Comparison of ENCODE assay signal across 10 cellular contexts in the genomic region with DNA sequence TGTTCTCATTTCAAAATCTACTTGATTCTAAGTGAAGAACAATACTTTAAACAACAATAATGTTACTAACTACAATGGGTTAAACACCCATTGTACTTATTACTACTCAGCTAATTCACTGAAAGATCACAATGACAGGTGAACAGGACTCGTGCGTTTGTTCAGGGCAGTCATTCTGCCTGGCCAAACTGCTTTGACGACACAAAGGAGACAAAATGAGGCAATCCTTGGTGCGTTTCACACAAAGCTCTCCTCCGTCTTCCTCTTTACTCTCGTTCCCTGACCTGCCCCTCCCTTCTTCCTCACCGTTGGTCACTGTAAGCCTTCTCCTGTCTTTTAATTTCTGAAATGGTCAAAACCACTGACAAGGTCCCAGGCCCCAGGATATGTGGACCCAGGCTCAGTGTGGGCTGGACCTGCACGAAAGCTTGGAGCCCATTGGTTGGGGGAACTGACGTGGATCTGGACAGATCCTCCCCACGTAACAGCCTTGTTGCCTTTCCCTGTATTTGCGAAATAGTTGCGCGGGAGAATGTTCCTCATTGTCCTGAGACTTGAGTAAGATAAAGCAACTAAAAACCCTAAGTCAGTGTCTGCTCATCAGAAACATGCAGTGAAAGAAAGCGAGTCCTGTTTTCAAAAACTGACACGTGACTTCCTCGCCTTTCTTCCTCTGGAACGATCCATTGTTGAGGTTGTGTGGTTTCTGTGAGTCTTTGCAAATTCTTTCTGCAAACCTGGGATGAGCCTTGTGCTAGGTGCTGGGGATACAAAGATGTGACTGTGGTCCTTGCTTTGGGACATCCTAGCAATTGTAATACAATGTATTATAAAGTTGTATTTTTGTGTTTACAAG.
DNase-seq lines count a peak whose midpoint lies in the region; ATAC-seq and TF ChIP-seq lines count a peak whose summit lies in the region.
"Had no signal": no experiment of that assay in that cellular context is flagged by ENCODE, and none has a peak within 500 bp of the region (broad histone marks: within the 10 kb centered on the region; RNA-seq: fewer than 3 reads in every experiment).

No MANE protein-coding gene starts in this region.

- H3K9me3 ChIP-seq in adrenal gland (replicated peaks in 1 of 3) (no peaks in the 10 kb centered on the region), lung (ENCODE audit: control insufficient read depth in 2 of 2, insufficient read depth in 1 of 2, low read length in 1 of 2) (peaks cover 0 to 7% of the 10 kb centered on the region in 2 donors), thymus (ENCODE audit: control insufficient read depth) (no peaks in the 10 kb centered on the region)

- intact Hi-C loops in activated CD4-positive, alpha-beta T cell treated with anti-CD3 and anti-CD28 coated beads, Interleukin-2, amount 10 ng/mL, durations not matched to agents 24 days and 14 days (cut with micrococcal nuclease) = loop anchor here (10.0 kb wide), 1 partner anchor 59 kb away; no protein-coding TSS in a partner anchor
- intact Hi-C loops in adrenal gland (cut with DNase I) = no loop called here

- H3K9me3 Mint-ChIP-seq in activated CD4-positive, alpha-beta T cell treated with anti-CD3 and anti-CD28 coated beads, Interleukin-2, amount 10 ng/mL, durations not matched to agents 24 days and 14 days = no peaks in the 10 kb centered on the region

- TF ChIP-seq POLR2A in adrenal gland (IDR thresholded peaks at IDR 0.05) = no peak

- H3K4me3 ChIP-seq in adrenal gland (no peak overlapping the region), lung (no peak overlapping the region), thymus (ENCODE audit: low read length) (peak overlapping the region; percentile 3)

- peak overlapping the region; percentile 78 for H3K4me3 Mint-ChIP-seq in activated CD4-positive, alpha-beta T cell treated with anti-CD3 and anti-CD28 coated beads, Interleukin-2, amount 10 ng/mL, durations not matched to agents 24 days and 14 days

- H3K27ac ChIP-seq in adrenal gland = peak overlapping the region in 3 of 5 donors; percentile 33 to 68 (median 59)
- H3K27ac ChIP-seq in lung (ENCODE audit: low read depth in 1 of 2, low read length in 1 of 2) = peak overlapping the region in 1 of 2 donors; percentile 9
- no peak overlapping the region for H3K27ac ChIP-seq in thymus (ENCODE audit: low read depth)

- DNase-seq in activated CD4-positive, alpha-beta T cell treated with anti-CD3 and anti-CD28 coated beads, Interleukin-2, amount 10 ng/mL, durations not matched to agents 24 days and 14 days = peak; percentile 62
- no peak for DNase-seq in activated CD4-positive, alpha-beta T cell treated with anti-CD3 and anti-CD28 coated beads, Interleukin-2, amount 50 U/mL, for 4 hours
- DNase-seq in adrenal gland (peak; percentile 45 to 73 (median 64)), lung (ENCODE audit: low spot score) (peak; percentile 60), 8988T (no peak), dermis blood vessel endothelial cell (no peak)
- DNase-seq: activated CD8-positive, alpha-beta memory T cell treated with anti-CD3 and anti-CD28 coated beads for 24 hours; cortex of kidney had no signal

- peak overlapping the region; percentile 26 for H3K27ac Mint-ChIP-seq in activated CD4-positive, alpha-beta T cell treated with anti-CD3 and anti-CD28 coated beads, Interleukin-2, amount 10 ng/mL, durations not matched to agents 24 days and 14 days

- peaks cover 19% of the 10 kb centered on the region for H3K4me1 Mint-ChIP-seq in activated CD4-positive, alpha-beta T cell treated with anti-CD3 and anti-CD28 coated beads, Interleukin-2, amount 10 ng/mL, durations not matched to agents 24 days and 14 days

- no peaks in the 10 kb centered on the region for H3K36me3 Mint-ChIP-seq in activated CD4-positive, alpha-beta T cell treated with anti-CD3 and anti-CD28 coated beads, Interleukin-2, amount 10 ng/mL, durations not matched to agents 24 days and 14 days (ENCODE audit: low read depth)

- ATAC-seq in lung (ENCODE audit: insufficient read depth, low FRiP score) (no peak), HG03432 (IDR thresholded peaks at IDR 0.05; ENCODE audit: unreplicated experiment) (no peak)

- WGBS in adrenal gland, 4 donors = 44 to 56% (median 53%) methylated on average over 17 of the region's 17 CpGs
- 27 to 44% methylated on average over 17 of the region's 17 CpGs for WGBS in lung, 2 donors
- WGBS in thymus = 45% methylated on average over 17 of the region's 17 CpGs

- no peaks in the 10 kb centered on the region for H3K27me3 ChIP-seq in adrenal gland
- no peaks in the 10 kb centered on the region for H3K27me3 ChIP-seq in lung (ENCODE audit: control insufficient read depth, insufficient read depth)
- H3K27me3 ChIP-seq in thymus (ENCODE audit: control insufficient read depth, insufficient read depth) = no peaks in the 10 kb centered on the region

- H3K36me3 ChIP-seq in adrenal gland (replicated peaks in 1 of 2) (no peaks in the 10 kb centered on the region), lung (ENCODE audit: control insufficient read depth in 2 of 2, insufficient read depth in 2 of 2, low read length in 2 of 2) (no peaks in the 10 kb centered on the region), thymus (ENCODE audit: control insufficient read depth, insufficient read depth) (no peaks in the 10 kb centered on the region)

- H3K4me1 ChIP-seq in adrenal gland (replicated peaks in 1 of 2) (no peaks in the 10 kb centered on the region), lung (ENCODE audit: control insufficient read depth in 2 of 2, insufficient read depth in 2 of 2, low read length in 2 of 2) (no peaks in the 10 kb centered on the region), thymus (ENCODE audit: control insufficient read depth, insufficient read depth, low read length) (peaks cover 18% of the 10 kb centered on the region)

- TF ChIP-seq CTCF in adrenal gland (IDR thresholded peaks at IDR 0.05) = no peak
- no peak for TF ChIP-seq CTCF in lung (IDR thresholded peaks at IDR 0.05; ENCODE audit: control extremely low read depth, extremely low read depth)

- H3K27me3 Mint-ChIP-seq in activated CD4-positive, alpha-beta T cell treated with anti-CD3 and anti-CD28 coated beads, Interleukin-2, amount 10 ng/mL, durations not matched to agents 24 days and 14 days = peaks cover 21% of the 10 kb centered on the region

Comparison
In these comparisons a context has a peak if more than half of its experiments do, and no peak if none do; other contexts are left out.
1. DNase-seq: peak in activated CD4-positive, alpha-beta T cell treated with anti-CD3 and anti-CD28 coated beads, Interleukin-2, amount 10 ng/mL, durations not matched to agents 24 days and 14 days (single experiment), adrenal gland (7 of 7) and lung (single experiment); none in activated CD4-positive, alpha-beta T cell treated with anti-CD3 and anti-CD28 coated beads, Interleukin-2, amount 50 U/mL, for 4 hours (0 of 2), 8988T (single experiment) and dermis blood vessel endothelial cell (single experiment).